16 cellular contexts compared by ENCODE assay signal in genomic region chr1:58818075-58818474, GRCh38. TPM values are rescaled to one million over a fixed set of nuclear protein-coding genes. Genes with fewer than 3 reads are reported as not detected.
DNase-seq lines count a peak whose midpoint lies in the region; ATAC-seq and TF ChIP-seq lines count a peak whose summit lies in the region.
"Had no signal": no experiment of that assay in that cellular context is flagged by ENCODE, and none has a peak within 500 bp of the region (broad histone marks: within the 10 kb centered on the region; RNA-seq: fewer than 3 reads in every experiment).

No MANE protein-coding gene starts in this region.

- no peak overlapping the region for H3K4me3 Mint-ChIP-seq in mesothelial cell of epicardium
- H3K4me3 Mint-ChIP-seq: activated T-cell treated with anti-CD3 and anti-CD28 coated beads, Interleukin-2, amount 50 U/mL, for 24 hours; neural crest cell had no signal

- H2AFZ ChIP-seq in mammary epithelial cell (ENCODE audit: low read depth, low read length) (no peak overlapping the region), MM.1S (ENCODE audit: low read length) (no peak overlapping the region)

- in situ Hi-C loops in mammary epithelial cell (cut with MboI; ENCODE audit: low sequenced_read_pairs in 2 of 2): no loop called here

- dilution Hi-C loops in mammary epithelial cell (cut with HindIII; ENCODE audit: low sequenced_read_pairs): no loop called here

- peaks cover 58% of the 10 kb centered on the region for H3K4me1 ChIP-seq in mammary epithelial cell (ENCODE audit: insufficient read depth, low read length)
- H3K4me1 ChIP-seq in MM.1S (ENCODE audit: low read length): peaks cover 11% of the 10 kb centered on the region

- no TSS peak for BruUV-seq in mammary epithelial cell (replicated peaks; lab: Mats Ljungman, UMichigan)

- H3K36me3 ChIP-seq in mammary epithelial cell (ENCODE audit: insufficient read depth, low read length) (no peaks in the 10 kb centered on the region), MM.1S (replicated peaks; ENCODE audit: insufficient read depth, low read length) (no peaks in the 10 kb centered on the region)
- H3K36me3 ChIP-seq: esophagus squamous epithelium had no signal

- H3K79me2 ChIP-seq in mammary epithelial cell (ENCODE audit: insufficient read depth, low read length) (no peaks in the 10 kb centered on the region), MM.1S (ENCODE audit: low read length) (no peaks in the 10 kb centered on the region)

- peak overlapping the region; percentile 94 for H3K27ac Mint-ChIP-seq in mesothelial cell of epicardium
- H3K27ac Mint-ChIP-seq: activated T-cell treated with anti-CD3 and anti-CD28 coated beads, Interleukin-2, amount 50 U/mL, for 24 hours had no signal

- TF ChIP-seq CTCF in mammary epithelial cell (conservative IDR thresholded peaks at IDR 0.05 in 1 of 2, IDR thresholded peaks at IDR 0.05 in 1 of 2; ENCODE audit: extremely low read depth in 1 of 2, insufficient read depth in 1 of 2, low read depth in 1 of 2, low read length in 2 of 2): no peak
- no peak for TF ChIP-seq CTCF in mesothelial cell of epicardium (IDR thresholded peaks at IDR 0.05; ENCODE audit: unreplicated experiment)
- TF ChIP-seq CTCF in MM.1S (IDR thresholded peaks at IDR 0.05; ENCODE audit: low read length): no peak

- WGBS in mammary epithelial cell (ENCODE audit: low coverage, missing lambda C conversion rate): 26% methylated on average over 2 of the region's 2 CpGs

- no peaks in the 10 kb centered on the region for H3K27me3 ChIP-seq in mammary epithelial cell (ENCODE audit: insufficient read depth, low read length)
- no peaks in the 10 kb centered on the region for H3K27me3 ChIP-seq in MM.1S (replicated peaks; ENCODE audit: insufficient read depth, low read length)
- H3K27me3 ChIP-seq: esophagus squamous epithelium had no signal

- no peaks in the 10 kb centered on the region for H3K9me2 ChIP-seq in MM.1S (replicated peaks; ENCODE audit: insufficient read depth, low read length)

- DNase-seq in EL (peak; percentile 97), NCI-H2029 treated with DMSO at 0.1 percent for 48 hours (lab: John Stamatoyannopoulos, UW) (peak; percentile 74), mammary epithelial cell (peak; percentile 84), mesothelial cell of epicardium (ENCODE audit: low spot score in 2 of 2, unreplicated experiment in 2 of 2) (no peak), MM.1S (no peak)
- DNase-seq: activated T-cell treated with anti-CD3 and anti-CD28 coated beads, Interleukin-2, amount 50 U/mL, for 24 hours; Calu3; esophagus squamous epithelium; left cardiac atrium; NCI-H146; stimulated activated CD4-positive, alpha-beta T cell treated with anti-CD3 and anti-CD28 coated beads, Interleukin-12 subunit alpha, Interleukin-12 subunit beta, amount 100 ng/mL, for 4 hours had no signal

- H3K27ac ChIP-seq in mammary epithelial cell (ENCODE audit: insufficient read depth, low read depth, low read length): no peak overlapping the region
- H3K27ac ChIP-seq in MM.1S (ENCODE audit: low read length): no peak overlapping the region
- H3K27ac ChIP-seq: esophagus squamous epithelium had no signal

- no peak overlapping the region for H3K4me3 ChIP-seq in mammary epithelial cell (replicated peaks in 1 of 3; ENCODE audit: insufficient read depth in 1 of 3, low read depth in 2 of 3, low read length in 3 of 3)
- no peak overlapping the region for H3K4me3 ChIP-seq in MM.1S (ENCODE audit: low read length)
- H3K4me3 ChIP-seq: esophagus squamous epithelium had no signal

- H3K9me3 ChIP-seq in mammary epithelial cell (replicated peaks; ENCODE audit: insufficient read depth, low read length) (no peaks in the 10 kb centered on the region), MM.1S (replicated peaks; ENCODE audit: insufficient read depth, low read length) (no peaks in the 10 kb centered on the region)
- H3K9me3 ChIP-seq: esophagus squamous epithelium had no signal

- intact Hi-C loops in mammary epithelial cell (cut with micrococcal nuclease): loop anchor here (5.0 to 10.0 kb wide), 2 partner anchors 64 to 87 kb away; no protein-coding TSS in a partner anchor

- H3K4me1 Mint-ChIP-seq in mesothelial cell of epicardium: peaks cover 52% of the 10 kb centered on the region

- H3F3A ChIP-seq in MM.1S (ENCODE audit: insufficient read depth, low read length): peaks cover 16% of the 10 kb centered on the region

- no peaks in the 10 kb centered on the region for H3K27me3 Mint-ChIP-seq in mesothelial cell of epicardium (ENCODE audit: low read depth)
- H3K27me3 Mint-ChIP-seq: activated T-cell treated with anti-CD3 and anti-CD28 coated beads, Interleukin-2, amount 50 U/mL, for 24 hours had no signal

- ATAC-seq in HG03469 (IDR thresholded peaks at IDR 0.05; ENCODE audit: unreplicated experiment): no peak
- ATAC-seq in GM19397 (IDR thresholded peaks at IDR 0.05; ENCODE audit: unreplicated experiment): no peak
- no peak for ATAC-seq in HG02884 (IDR thresholded peaks at IDR 0.05; ENCODE audit: unreplicated experiment)
- ATAC-seq: left cardiac atrium had no signal

- H4K20me1 ChIP-seq in mammary epithelial cell (ENCODE audit: insufficient read depth, low read length) (no peaks in the 10 kb centered on the region), MM.1S (ENCODE audit: insufficient read depth, low read length) (no peaks in the 10 kb centered on the region)

- H3K4me2 ChIP-seq in mammary epithelial cell (ENCODE audit: insufficient read depth, low read depth, low read length) (peak overlapping the region; percentile 32), MM.1S (ENCODE audit: low read depth, low read length) (no peak overlapping the region)

- CTCF ChIA-PET in mammary epithelial cell (lab: Charles Lee; ENCODE audit: low non-redundant PET): no interaction called here

- H3K9me3 Mint-ChIP-seq in mesothelial cell of epicardium: no peaks in the 10 kb centered on the region
- H3K9me3 Mint-ChIP-seq: activated T-cell treated with anti-CD3 and anti-CD28 coated beads, Interleukin-2, amount 50 U/mL, for 24 hours; neural crest cell had no signal

- no peaks in the 10 kb centered on the region for H3K36me3 Mint-ChIP-seq in mesothelial cell of epicardium
- H3K36me3 Mint-ChIP-seq: brain had no signal

- H3K9ac ChIP-seq in mammary epithelial cell (ENCODE audit: insufficient read depth, low read length) (no peak overlapping the region), MM.1S (ENCODE audit: low read length) (no peak overlapping the region)

RNA-seq across cellular contexts. Expression of gene JUN, which starts 34.2 kb away (rescaled TPM):
- 10 to 100 TPM; 61.1 to 78.7 TPM for total RNA-seq in mammary epithelial cell
- polyA plus RNA-seq in mammary epithelial cell: 24.6 TPM
- 25.1 TPM for polyA minus RNA-seq in mammary epithelial cell
- total RNA-seq in mesothelial cell of epicardium: 242 to 245 TPM (median 245 TPM) in 3 replicates

Comparison
In these comparisons a context has a peak if more than half of its experiments do, and no peak if none do; other contexts are left out.
1. DNase-seq: peak in EL (single experiment), NCI-H2029 treated with DMSO at 0.1 percent for 48 hours (single experiment) and mammary epithelial cell (single experiment); none in mesothelial cell of epicardium (0 of 2) and MM.1S (single experiment).